In the genomic region with DNA sequence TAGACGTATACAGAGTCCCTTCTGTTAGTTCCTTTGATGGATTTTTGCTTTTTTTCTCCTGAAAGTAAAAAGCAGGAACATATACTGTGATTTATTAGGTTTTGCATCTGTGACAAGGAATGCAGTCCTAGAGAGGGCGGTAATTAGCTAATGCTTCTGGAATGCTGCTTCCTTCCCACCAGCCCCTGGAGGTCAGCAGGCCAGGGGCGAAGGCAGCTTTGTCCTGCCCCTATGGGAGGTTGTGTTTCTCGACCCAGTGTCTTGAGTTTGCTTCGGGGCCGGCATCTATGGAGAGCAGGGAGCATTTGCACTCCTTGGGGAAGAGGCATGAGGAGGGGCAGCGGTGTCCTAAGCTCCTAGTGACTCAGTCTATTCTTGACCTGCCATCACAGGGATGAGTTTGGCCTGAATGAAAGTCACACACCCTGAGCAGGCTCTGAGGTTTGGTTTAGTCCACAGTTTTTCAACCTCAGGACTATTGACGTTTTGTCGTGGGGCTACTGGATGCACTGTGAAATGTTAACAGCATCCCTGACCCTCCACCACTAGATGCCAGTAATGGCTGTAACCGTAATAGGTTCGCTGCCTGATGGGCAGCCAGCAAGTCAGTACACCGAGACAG, we compare ENCODE assay signal across 11 cellular contexts.
A peak's percentile ranks its signal among the peaks of the same experiment; 100 is the strongest.
DNase-seq lines count a peak whose midpoint lies in the region; TF ChIP-seq lines count a peak whose summit lies in the region.
"Had no signal": no experiment of that assay in that cellular context is flagged by ENCODE, and none has a peak within 500 bp of the region (broad histone marks: within the 10 kb centered on the region; RNA-seq: fewer than 3 reads in every experiment).

No MANE protein-coding gene starts in this region.

- peak overlapping the region in 7 of 8 donors; percentile 26 to 74 (median 52) for H3K27ac ChIP-seq in spleen
- H3K27ac ChIP-seq: colonic mucosa had no signal

- TF ChIP-seq POLR2A in spleen (IDR thresholded peaks at IDR 0.05) = no peak

- DNase-seq in HS-5 (ENCODE audit: low read depth) (peak; percentile 51), amniotic epithelial cell (ENCODE audit: low read depth) (peak; percentile 76), iPS DF 19.7 (ENCODE audit: low read depth, low spot score) (peak; percentile 67), spleen (no peak), dedifferentiated amniotic fluid mesenchymal stem cell (ENCODE audit: extremely low spot score) (no peak), NCI-H748 (lab: John Stamatoyannopoulos, UW; ENCODE audit: unreplicated experiment) (no peak), ureter (ENCODE audit: low spot score) (no peak)
- DNase-seq: activated CD4-positive, alpha-beta T cell treated with anti-CD3 and anti-CD28 coated beads, Interleukin-2, amount 50 U/mL, for 4 hours; colonic mucosa; NCI-H510A; stimulated activated naive B cell treated with anti-CD40 and anti-IgM and Interleukin-4, amounts not matched to agents 10 μg/mL and 1 μg/mL and 100 μg/mL, for 72 hours had no signal

- H3K27me3 ChIP-seq in spleen (replicated peaks in 1 of 7) = no peaks in the 10 kb centered on the region
- H3K27me3 ChIP-seq: colonic mucosa had no signal

- H3K4me3 ChIP-seq in spleen = no peak overlapping the region
- H3K4me3 ChIP-seq: colonic mucosa had no signal

- peaks cover 0 to 18% (median 0%) of the 10 kb centered on the region in 6 donors for H3K4me1 ChIP-seq in spleen
- H3K4me1 ChIP-seq: colonic mucosa had no signal

- H3K9me3 ChIP-seq in spleen = no peaks in the 10 kb centered on the region
- H3K9me3 ChIP-seq: colonic mucosa had no signal

- intact Hi-C loops in spleen (cut with DNase I; ENCODE audit: low total_unique reads) = loop anchor here (2.0 kb wide), 1 partner anchor 181 kb away; no protein-coding TSS in a partner anchor

- TF ChIP-seq CTCF in spleen (IDR thresholded peaks at IDR 0.05 in 8 of 11, conservative IDR thresholded peaks at IDR 0.05 in 3 of 11) = no peak

- H3K36me3 ChIP-seq in spleen = no peaks in the 10 kb centered on the region
- H3K36me3 ChIP-seq: colonic mucosa had no signal

- WGBS in spleen, 5 donors = 52 to 73% (median 61%) methylated on average over 11 to 12 of the region's 12 CpGs

Comparison
In these comparisons a context has a peak if more than half of its experiments do, and no peak if none do; other contexts are left out.
1. DNase-seq: peak in HS-5 (single experiment), amniotic epithelial cell (single experiment) and iPS DF 19.7 (single experiment); none in spleen (single experiment), dedifferentiated amniotic fluid mesenchymal stem cell (single experiment), NCI-H748 (single experiment) and ureter (single experiment).